ENCODE assay signal across 8 cellular contexts in the genomic region with DNA sequence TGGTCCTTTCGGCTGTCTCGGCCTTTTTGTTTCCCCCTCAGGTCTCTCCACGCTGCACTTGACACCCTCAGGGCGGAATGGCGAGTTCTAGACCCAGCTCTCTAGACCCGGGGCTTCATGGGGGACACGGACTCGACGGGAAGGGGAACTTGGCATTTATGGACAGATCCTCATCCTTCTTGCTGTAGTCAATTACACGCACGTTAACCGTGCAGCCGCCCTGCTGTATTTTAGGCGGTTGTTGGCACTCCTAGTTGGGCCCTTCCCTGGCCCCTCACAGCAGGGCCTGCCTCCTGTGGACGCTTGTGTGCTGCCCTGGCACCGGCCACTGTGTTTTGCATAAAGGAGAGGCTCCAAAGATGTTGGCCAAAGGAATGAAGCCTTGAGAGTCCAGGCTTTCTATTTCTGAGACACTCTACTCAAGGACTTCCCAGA. TPM values are rescaled to one million over a fixed set of nuclear protein-coding genes. Genes with fewer than 3 reads are reported as not detected.
DNase-seq lines count a peak whose midpoint lies in the region; ATAC-seq and TF ChIP-seq lines count a peak whose summit lies in the region.

No MANE protein-coding gene starts in this region.

- intact Hi-C loops in left ventricle myocardium inferior (cut with micrococcal nuclease), result no loop called here

- peak overlapping the region; percentile 95 for H3K4me2 ChIP-seq in Loucy (ENCODE audit: low read depth, low read length, poor library complexity, severe bottlenecking)

- peak overlapping the region; percentile 70 for H3K4me3 Mint-ChIP-seq in activated naive CD8-positive, alpha-beta T cell treated with anti-CD3 and anti-CD28 coated beads, Interleukin-2, amount 50 U/mL, for 24 hours
- H3K4me3 Mint-ChIP-seq in progenitor cell of endocrine pancreas (ENCODE audit: low read depth), result peak overlapping the region; percentile 79

- H3K79me2 ChIP-seq in Loucy (ENCODE audit: insufficient read depth, low read length), result peaks cover 41% of the 10 kb centered on the region

- DNase-seq in NCI-H524 (lab: John Stamatoyannopoulos, UW) (peak; percentile 10 to 46), NCI-H524 treated with DMSO at 0.1 percent for 48 hours (lab: John Stamatoyannopoulos, UW) (no peak), left ventricle myocardium inferior (no peak), progenitor cell of endocrine pancreas (ENCODE audit: low spot score, unreplicated experiment) (no peak)
- peak; percentile 12 for DNase-seq in activated naive CD8-positive, alpha-beta T cell treated with anti-CD3 and anti-CD28 coated beads, Interleukin-2, amount 50 U/mL, for 24 hours

- no peaks in the 10 kb centered on the region for H3K9me2 ChIP-seq in Loucy (replicated peaks; ENCODE audit: low read depth, low read length)

- H3K9ac ChIP-seq in Loucy (ENCODE audit: low read depth, low read length, poor library complexity, severe bottlenecking), result no peak overlapping the region

- no peak for ATAC-seq in activated naive CD8-positive, alpha-beta T cell treated with anti-CD3 and anti-CD28 coated beads, Interleukin-2, amount 50 U/mL, for 24 hours
- ATAC-seq in HG03139 (IDR thresholded peaks at IDR 0.05; ENCODE audit: unreplicated experiment) (no peak), HG02870 (IDR thresholded peaks at IDR 0.05; ENCODE audit: unreplicated experiment) (no peak)

- peaks cover 4% of the 10 kb centered on the region for H3K36me3 ChIP-seq in Loucy (ENCODE audit: insufficient read depth, low read length)
- H3K36me3 ChIP-seq in left ventricle myocardium inferior, result peaks cover 5% of the 10 kb centered on the region

- no peaks in the 10 kb centered on the region for H3K9me3 Mint-ChIP-seq in activated naive CD8-positive, alpha-beta T cell treated with anti-CD3 and anti-CD28 coated beads, Interleukin-2, amount 50 U/mL, for 24 hours
- H3K9me3 Mint-ChIP-seq in progenitor cell of endocrine pancreas (ENCODE audit: low read depth), result no peaks in the 10 kb centered on the region

- H3K4me1 ChIP-seq in Loucy (ENCODE audit: insufficient read depth, low read length, poor library complexity, severe bottlenecking) (peaks cover 28% of the 10 kb centered on the region), left ventricle myocardium inferior (peaks cover 36% of the 10 kb centered on the region)

- peaks cover 24% of the 10 kb centered on the region for H3K36me3 Mint-ChIP-seq in activated naive CD8-positive, alpha-beta T cell treated with anti-CD3 and anti-CD28 coated beads, Interleukin-2, amount 50 U/mL, for 24 hours (ENCODE audit: low read depth)
- H3K36me3 Mint-ChIP-seq in progenitor cell of endocrine pancreas (ENCODE audit: insufficient read depth), result peaks cover 5% of the 10 kb centered on the region

- peak overlapping the region; percentile 74 for H2AFZ ChIP-seq in Loucy (ENCODE audit: low read length)

- TF ChIP-seq CTCF in Loucy (conservative IDR thresholded peaks at IDR 0.05; ENCODE audit: low read length) (no peak), left ventricle myocardium inferior (IDR thresholded peaks at IDR 0.05; ENCODE audit: borderline replicate concordance) (no peak), progenitor cell of endocrine pancreas (IDR thresholded peaks at IDR 0.05; ENCODE audit: unreplicated experiment) (no peak)

- peak overlapping the region; percentile 80 for H3K4me3 ChIP-seq in Loucy (ENCODE audit: low read length, poor library complexity, severe bottlenecking)
- peak overlapping the region; percentile 86 for H3K4me3 ChIP-seq in left ventricle myocardium inferior

- H3K27ac ChIP-seq in left ventricle myocardium inferior (replicated peaks), result peak overlapping the region; percentile 86

- H3K4me1 Mint-ChIP-seq in activated naive CD8-positive, alpha-beta T cell treated with anti-CD3 and anti-CD28 coated beads, Interleukin-2, amount 50 U/mL, for 24 hours, result peaks cover 35% of the 10 kb centered on the region
- H3K4me1 Mint-ChIP-seq in progenitor cell of endocrine pancreas (ENCODE audit: low read depth), result peaks cover 16% of the 10 kb centered on the region

- no peaks in the 10 kb centered on the region for H3K9me3 ChIP-seq in Loucy (ENCODE audit: insufficient read depth, low read depth, low read length)
- peaks cover 4% of the 10 kb centered on the region for H3K9me3 ChIP-seq in left ventricle myocardium inferior (replicated peaks)

- H3K27me3 ChIP-seq in Loucy (ENCODE audit: insufficient read depth, low read length, poor library complexity, severe bottlenecking), result no peaks in the 10 kb centered on the region
- H3K27me3 ChIP-seq in left ventricle myocardium inferior (ENCODE audit: low read depth), result no peaks in the 10 kb centered on the region

- H3K27ac Mint-ChIP-seq in activated naive CD8-positive, alpha-beta T cell treated with anti-CD3 and anti-CD28 coated beads, Interleukin-2, amount 50 U/mL, for 24 hours, result peak overlapping the region; percentile 65
- peak overlapping the region; percentile 91 for H3K27ac Mint-ChIP-seq in progenitor cell of endocrine pancreas

- H3K27me3 Mint-ChIP-seq in activated naive CD8-positive, alpha-beta T cell treated with anti-CD3 and anti-CD28 coated beads, Interleukin-2, amount 50 U/mL, for 24 hours, result no peaks in the 10 kb centered on the region
- no peaks in the 10 kb centered on the region for H3K27me3 Mint-ChIP-seq in progenitor cell of endocrine pancreas

- peaks cover 5% of the 10 kb centered on the region; the same call in 1 of the 2 replicates for H3F3A ChIP-seq in Loucy (ENCODE audit: low read depth)

- H4K20me1 ChIP-seq in Loucy (ENCODE audit: insufficient read depth, low read length, poor library complexity, severe bottlenecking), result peaks cover 32% of the 10 kb centered on the region

RNA-seq across cellular contexts. Expression of a gene that starts 0.6 kb away (rescaled TPM):
- total RNA-seq in left ventricle myocardium inferior, result 5.3 TPM
- total RNA-seq in progenitor cell of endocrine pancreas, result 29.0 and 29.8 TPM in 2 replicates

Comparison
In these comparisons a context has a peak if more than half of its experiments do, and no peak if none do; other contexts are left out.
1. DNase-seq: peak in NCI-H524 (2 of 2) and activated naive CD8-positive, alpha-beta T cell treated with anti-CD3 and anti-CD28 coated beads, Interleukin-2, amount 50 U/mL, for 24 hours (single experiment); none in NCI-H524 treated with DMSO at 0.1 percent for 48 hours (single experiment), left ventricle myocardium inferior (single experiment) and progenitor cell of endocrine pancreas (single experiment).